ENCODE assay signal across 11 cellular contexts in the genomic region with DNA sequence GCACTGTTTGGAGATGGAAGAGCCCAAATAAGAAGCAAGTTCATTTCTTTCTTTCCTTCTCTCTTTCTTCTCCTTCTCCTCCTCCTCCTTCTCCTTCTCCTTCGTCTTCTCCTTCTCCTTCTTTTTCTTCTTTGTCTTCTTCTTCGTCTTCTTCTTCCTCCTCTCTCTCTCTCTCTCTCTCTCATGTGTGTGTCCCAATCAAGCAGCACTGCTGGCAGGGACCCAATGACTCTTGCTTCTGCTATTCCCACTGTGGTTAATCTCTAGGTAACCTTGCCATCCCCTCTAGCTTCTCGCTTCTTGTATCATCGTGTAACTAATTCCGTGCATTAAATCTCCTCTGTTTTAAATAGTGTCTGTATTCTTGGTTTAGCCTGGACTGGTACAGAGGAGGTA. TPM values are rescaled to one million over a fixed set of nuclear protein-coding genes. Genes with fewer than 3 reads are reported as not detected.
A peak's percentile ranks its signal among the peaks of the same experiment; 100 is the strongest.
DNase-seq lines count a peak whose midpoint lies in the region; ATAC-seq, FAIRE-seq and TF ChIP-seq lines count a peak whose summit lies in the region.
"Had no signal": no experiment of that assay in that cellular context is flagged by ENCODE, and none has a peak within 500 bp of the region (broad histone marks: within the 10 kb centered on the region; RNA-seq: fewer than 3 reads in every experiment).

No MANE protein-coding gene starts in this region.

- no peaks in the 10 kb centered on the region for H3K36me3 ChIP-seq in HepG2 (replicated peaks in 1 of 2; ENCODE audit: control insufficient read depth in 1 of 2, insufficient read depth in 2 of 2, low read length in 2 of 2)

- peak; percentile 88 for FAIRE-seq in RCC 7860 (lab: Jason Lieb, UNC)
- FAIRE-seq in HepG2 (lab: Jason Lieb, UNC): no peak

- H3K27ac ChIP-seq in HepG2 (ENCODE audit: extremely low read length, insufficient read depth, low read length): no peak overlapping the region

- in situ Hi-C loops in HepG2 (cut with HindIII; ENCODE audit: extremely low pct_ligation_motif_present, low pct_unique_long_range_greater_than_20kb): no loop called here

- no TSS peak for BruUV-seq in HepG2 (replicated peaks; lab: Mats Ljungman, UMichigan)

- CTCF ChIA-PET in GM10248 (lab: Yijun Ruan, JAX): interaction anchor here (1.1 to 1.4 kb wide), 3 partner anchors 21 to 268 kb away, joined by 3 to 4 read pairs (median 3); no protein-coding TSS in a partner anchor
- CTCF ChIA-PET in HepG2 (lab: Yijun Ruan, JAX; ENCODE audit: low intra/inter-chr PET ratio, low total read pairs): no interaction called here

- no peak for TF ChIP-seq RAD21 in HepG2 (CRISPR knock-in tag; IDR thresholded peaks at IDR 0.05)

- ATAC-seq in HG02610 (IDR thresholded peaks at IDR 0.05; ENCODE audit: unreplicated experiment): no peak
- no peak for ATAC-seq in HG03565 (IDR thresholded peaks at IDR 0.05; ENCODE audit: unreplicated experiment)
- no peak for ATAC-seq in HepG2

- WGBS in HepG2 (ENCODE audit: low lambda C conversion rate): 1% methylated on average over 4 of the region's 5 CpGs

- intact Hi-C loops in HepG2 (cut with micrococcal nuclease; ENCODE audit: unreplicated experiment): no loop called here

- H2AFZ ChIP-seq in HepG2 (ENCODE audit: low read length): no peak overlapping the region

- no peak overlapping the region for H3K9ac ChIP-seq in HepG2 (ENCODE audit: insufficient read depth, low read depth, low read length)

- DNase-seq in EH (ENCODE audit: low read depth) (peak; percentile 98), RCC 7860 (ENCODE audit: low spot score) (peak; percentile 87), fibroblast of gingiva (ENCODE audit: low read depth) (peak; percentile 89), retinal pigment epithelial cell (ENCODE audit: low read depth) (peak; percentile 76), GM10248 (ENCODE audit: extremely low spot score) (no peak), HepG2 (ENCODE audit: low spot score) (no peak)
- DNase-seq: activated naive CD8-positive, alpha-beta T cell treated with anti-CD3 and anti-CD28 coated beads, Interleukin-2, amount 10 ng/mL, durations not matched to agents 7 days and 5 days; NCI-H1092 treated with DMSO at 0.1 percent for 48 hours; stimulated activated CD4-positive, alpha-beta T cell treated with anti-CD3 and anti-CD28 coated beads, Interleukin-4, amount 100 ng/mL, for 4 hours had no signal

- TF ChIP-seq CTCF in retinal pigment epithelial cell (conservative IDR thresholded peaks at IDR 0.05; ENCODE audit: low read depth, low read length): no peak
- no peak for TF ChIP-seq CTCF in GM10248 (IDR thresholded peaks at IDR 0.05; ENCODE audit: control extremely low read depth, extremely low read depth, low read depth, missing control alignments)
- no peak for TF ChIP-seq CTCF in HepG2 (CRISPR knock-in tag; IDR thresholded peaks at IDR 0.05)

- H3K4me2 ChIP-seq in HepG2 (ENCODE audit: low read depth, low read length): no peak overlapping the region

- no peaks in the 10 kb centered on the region for H3K27me3 ChIP-seq in HepG2 (ENCODE audit: control insufficient read depth in 1 of 2, insufficient read depth in 2 of 2, low read length in 2 of 2)

- POLR2A ChIA-PET in GM10248 (lab: Yijun Ruan, JAX): no interaction called here
- POLR2A ChIA-PET in HepG2 (lab: Yijun Ruan, JAX): no interaction called here

- no peaks in the 10 kb centered on the region for H3K9me3 ChIP-seq in HepG2 (ENCODE audit: low read length)

- H3K4me1 ChIP-seq in HepG2 (ENCODE audit: insufficient read depth, low read length): no peaks in the 10 kb centered on the region

- H3K79me2 ChIP-seq in HepG2 (ENCODE audit: insufficient read depth, low read length): no peaks in the 10 kb centered on the region

- H4K20me1 ChIP-seq in HepG2 (ENCODE audit: insufficient read depth, low read length): no peaks in the 10 kb centered on the region

- no peak for TF ChIP-seq POLR2A in HepG2 (IDR thresholded peaks at IDR 0.05; ENCODE audit: insufficient read depth in 1 of 2, low read depth in 2 of 2, low read length in 2 of 2)

- no peak overlapping the region for H3K4me3 ChIP-seq in retinal pigment epithelial cell (ENCODE audit: low read length)
- H3K4me3 ChIP-seq in HepG2 (replicated peaks in 1 of 3; ENCODE audit: insufficient read depth in 1 of 3, low read depth in 2 of 3, low read length in 3 of 3): no peak overlapping the region

- no peak for TF ChIP-seq EP300 in HepG2 (IDR thresholded peaks at IDR 0.05; ENCODE audit: low read depth in 2 of 2, low read length in 2 of 2)
- TF ChIP-seq EP300 in HepG2 (CRISPR knock-in tag; IDR thresholded peaks at IDR 0.05; ENCODE audit: borderline replicate concordance): no peak

TF ChIP-seq in HepG2, 621 proteins besides CTCF, POLR2A, EP300 and RAD21 (continues in another document):
- TF ChIP-seq ZNF138 (CRISPR knock-in tag; IDR thresholded peaks at IDR 0.05; ENCODE audit: low read depth): no peak
- TF ChIP-seq, protein P1, sequence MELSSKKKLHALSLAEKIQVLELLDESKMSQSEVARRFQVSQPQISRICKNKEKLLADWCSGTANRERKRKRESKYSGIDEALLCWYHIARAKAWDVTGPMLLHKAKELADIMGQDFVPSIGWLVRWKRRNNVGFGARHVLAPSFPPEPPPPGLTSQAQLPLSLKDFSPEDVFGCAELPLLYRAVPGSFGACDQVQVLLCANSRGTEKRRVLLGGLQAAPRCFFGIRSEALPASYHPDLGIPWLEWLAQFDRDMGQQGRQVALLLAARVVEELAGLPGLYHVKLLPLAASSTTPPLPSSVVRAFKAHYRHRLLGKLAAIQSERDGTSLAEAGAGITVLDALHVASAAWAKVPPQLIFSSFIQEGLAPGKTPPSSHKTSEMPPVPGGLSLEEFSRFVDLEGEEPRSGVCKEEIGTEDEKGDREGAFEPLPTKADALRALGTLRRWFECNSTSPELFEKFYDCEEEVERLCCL (CRISPR knock-in tag; IDR thresholded peaks at IDR 0.05; ENCODE audit: borderline replicate concordance): no peak
- TF ChIP-seq MATR3 (CRISPR knock-in tag; IDR thresholded peaks at IDR 0.05): no peak
- TF ChIP-seq ZNF629 (CRISPR knock-in tag; conservative IDR thresholded peaks at IDR 0.05): no peak
- TF ChIP-seq, protein P2, sequence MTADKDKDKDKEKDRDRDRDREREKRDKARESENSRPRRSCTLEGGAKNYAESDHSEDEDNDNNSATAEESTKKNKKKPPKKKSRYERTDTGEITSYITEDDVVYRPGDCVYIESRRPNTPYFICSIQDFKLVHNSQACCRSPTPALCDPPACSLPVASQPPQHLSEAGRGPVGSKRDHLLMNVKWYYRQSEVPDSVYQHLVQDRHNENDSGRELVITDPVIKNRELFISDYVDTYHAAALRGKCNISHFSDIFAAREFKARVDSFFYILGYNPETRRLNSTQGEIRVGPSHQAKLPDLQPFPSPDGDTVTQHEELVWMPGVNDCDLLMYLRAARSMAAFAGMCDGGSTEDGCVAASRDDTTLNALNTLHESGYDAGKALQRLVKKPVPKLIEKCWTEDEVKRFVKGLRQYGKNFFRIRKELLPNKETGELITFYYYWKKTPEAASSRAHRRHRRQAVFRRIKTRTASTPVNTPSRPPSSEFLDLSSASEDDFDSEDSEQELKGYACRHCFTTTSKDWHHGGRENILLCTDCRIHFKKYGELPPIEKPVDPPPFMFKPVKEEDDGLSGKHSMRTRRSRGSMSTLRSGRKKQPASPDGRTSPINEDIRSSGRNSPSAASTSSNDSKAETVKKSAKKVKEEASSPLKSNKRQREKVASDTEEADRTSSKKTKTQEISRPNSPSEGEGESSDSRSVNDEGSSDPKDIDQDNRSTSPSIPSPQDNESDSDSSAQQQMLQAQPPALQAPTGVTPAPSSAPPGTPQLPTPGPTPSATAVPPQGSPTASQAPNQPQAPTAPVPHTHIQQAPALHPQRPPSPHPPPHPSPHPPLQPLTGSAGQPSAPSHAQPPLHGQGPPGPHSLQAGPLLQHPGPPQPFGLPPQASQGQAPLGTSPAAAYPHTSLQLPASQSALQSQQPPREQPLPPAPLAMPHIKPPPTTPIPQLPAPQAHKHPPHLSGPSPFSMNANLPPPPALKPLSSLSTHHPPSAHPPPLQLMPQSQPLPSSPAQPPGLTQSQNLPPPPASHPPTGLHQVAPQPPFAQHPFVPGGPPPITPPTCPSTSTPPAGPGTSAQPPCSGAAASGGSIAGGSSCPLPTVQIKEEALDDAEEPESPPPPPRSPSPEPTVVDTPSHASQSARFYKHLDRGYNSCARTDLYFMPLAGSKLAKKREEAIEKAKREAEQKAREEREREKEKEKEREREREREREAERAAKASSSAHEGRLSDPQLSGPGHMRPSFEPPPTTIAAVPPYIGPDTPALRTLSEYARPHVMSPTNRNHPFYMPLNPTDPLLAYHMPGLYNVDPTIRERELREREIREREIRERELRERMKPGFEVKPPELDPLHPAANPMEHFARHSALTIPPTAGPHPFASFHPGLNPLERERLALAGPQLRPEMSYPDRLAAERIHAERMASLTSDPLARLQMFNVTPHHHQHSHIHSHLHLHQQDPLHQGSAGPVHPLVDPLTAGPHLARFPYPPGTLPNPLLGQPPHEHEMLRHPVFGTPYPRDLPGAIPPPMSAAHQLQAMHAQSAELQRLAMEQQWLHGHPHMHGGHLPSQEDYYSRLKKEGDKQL (CRISPR knock-in tag; IDR thresholded peaks at IDR 0.05; ENCODE audit: low read depth): no peak

RNA-seq across cellular contexts. Expression of a gene that starts 26.1 kb away (rescaled TPM):
- total RNA-seq in HepG2 (2016; rRNA removed; fragmentation: Illumina TruSeq; extraction: Trizol): 11.9 and 13.1 TPM in 2 replicates
- total RNA-seq in HepG2 (2016; cell fraction: cytosol; rRNA removed; fragmentation: Illumina TruSeq; extraction: Trizol; ENCODE audit: low read depth): 5.4 and 7.1 TPM in 2 replicates
- 11.5 and 15.5 TPM in 2 replicates for total RNA-seq in HepG2 (2016; cell fraction: insoluble cytoplasmic fraction; rRNA removed; fragmentation: Illumina TruSeq; extraction: Trizol)
- 9.9 and 10.1 TPM in 2 replicates for total RNA-seq in HepG2 (2016; cell fraction: membrane; rRNA removed; fragmentation: Illumina TruSeq; extraction: Trizol)
- 24.9 and 26.5 TPM in 2 replicates for total RNA-seq in HepG2 (2016; cell fraction: nucleus; rRNA removed; fragmentation: Illumina TruSeq; extraction: Trizol)
- 5.4 and 7.1 TPM in 2 replicates for polyA plus RNA-seq in HepG2 (2011; rRNA removed)
- 2.2 and 3.9 TPM in 2 replicates for polyA plus RNA-seq in HepG2 (2011; cell fraction: cytosol; rRNA removed)
- 6.2 and 6.6 TPM in 2 replicates for polyA plus RNA-seq in HepG2 (2011; cell fraction: nucleus; rRNA removed)
- 8.9 and 11.0 TPM in 2 replicates for polyA plus RNA-seq in HepG2 (2012)
- polyA plus RNA-seq in HepG2 (2016; cell fraction: cytosol; fragmentation: Illumina TruSeq; extraction: Trizol; ENCODE audit: low read depth): 3.4 and 6.5 TPM in 2 replicates
- 11.9 and 12.1 TPM in 2 replicates for polyA plus RNA-seq in HepG2 (2016; cell fraction: insoluble cytoplasmic fraction; fragmentation: Illumina TruSeq; extraction: Trizol; ENCODE audit: low read depth)
- 6.9 and 8.3 TPM in 2 replicates for polyA plus RNA-seq in HepG2 (2016; cell fraction: membrane; fragmentation: Illumina TruSeq; extraction: Trizol; ENCODE audit: low read depth)
- 19.8 and 24.6 TPM in 2 replicates for polyA plus RNA-seq in HepG2 (2016; cell fraction: nucleus; fragmentation: Illumina TruSeq; extraction: Trizol; ENCODE audit: insufficient read depth, low read depth)
- polyA minus RNA-seq in HepG2 (2011; rRNA and poly(A)+ RNA removed; ENCODE audit: low replicate concordance): 4.1 and 5.7 TPM in 2 replicates
- polyA minus RNA-seq in HepG2 (2011; cell fraction: cytosol; rRNA and poly(A)+ RNA removed): 4.0 and 5.2 TPM in 2 replicates
- polyA minus RNA-seq in HepG2 (2011; cell fraction: nucleus; rRNA and poly(A)+ RNA removed): 40.4 and 43.9 TPM in 2 replicates

Comparison
In these comparisons a context has a peak if more than half of its experiments do, and no peak if none do; other contexts are left out.
1. DNase-seq: peak in EH (single experiment), RCC 7860 (single experiment), fibroblast of gingiva (single experiment) and retinal pigment epithelial cell (single experiment); none in GM10248 (single experiment) and HepG2 (single experiment).